ENCODE assay signal across 12 cellular contexts in genomic region chr19:4506449-4507149, GRCh38. TPM values are rescaled to one million over a fixed set of nuclear protein-coding genes. Genes with fewer than 3 reads are reported as not detected.
DNase-seq lines count a peak whose midpoint lies in the region; ATAC-seq and TF ChIP-seq lines count a peak whose summit lies in the region.
"Had no signal": no experiment of that assay in that cellular context is flagged by ENCODE, and none has a peak within 500 bp of the region (broad histone marks: within the 10 kb centered on the region; RNA-seq: fewer than 3 reads in every experiment).

No MANE protein-coding gene starts in this region.

- peak; percentile 48 for DNase-seq in MCF 10A (ENCODE audit: unreplicated experiment)
- DNase-seq in breast epithelium (ENCODE audit: low spot score in 2 of 2): no peak
- DNase-seq in RWPE1 (ENCODE audit: low spot score): peak; percentile 49
- DNase-seq in esophagus muscularis mucosa (ENCODE audit: extremely low spot score): no peak
- no peak for DNase-seq in progenitor cell of endocrine pancreas (ENCODE audit: low spot score, unreplicated experiment)
- DNase-seq in sciatic nerve (ENCODE audit: low spot score): no peak
- no peak for DNase-seq in occipital lobe (lab: John Stamatoyannopoulos, UW)
- DNase-seq: activated CD8-positive, alpha-beta memory T cell treated with anti-CD3 and anti-CD28 coated beads, Interleukin-2, amount 50 U/mL, for 4 hours; NCI-H1048; stimulated activated CD4-positive, alpha-beta T cell treated with anti-CD3 and anti-CD28 coated beads, Interleukin-4, amount 100 ng/mL, for 1 hour had no signal

- H3K4me3 ChIP-seq in breast epithelium (no peak overlapping the region), esophagus muscularis mucosa (no peak overlapping the region), subcutaneous abdominal adipose tissue (ENCODE audit: low read depth in 1 of 5, low read length in 5 of 5) (peak overlapping the region in 3 of 5 donors; percentile 25 to 48 (median 38))

- H3K27me3 ChIP-seq in breast epithelium (no peaks in the 10 kb centered on the region), esophagus muscularis mucosa (no peaks in the 10 kb centered on the region), subcutaneous abdominal adipose tissue (ENCODE audit: control insufficient read depth in 5 of 5, insufficient read depth in 4 of 5, low read length in 5 of 5) (no peaks in the 10 kb centered on the region)

- TF ChIP-seq POLR2A in breast epithelium (IDR thresholded peaks at IDR 0.05): no peak
- no peak for TF ChIP-seq POLR2A in esophagus muscularis mucosa (IDR thresholded peaks at IDR 0.05; ENCODE audit: low read depth)

- H3K4me1 ChIP-seq in breast epithelium (no peaks in the 10 kb centered on the region), esophagus muscularis mucosa (peaks cover 4 to 90% (median 44%) of the 10 kb centered on the region in 4 donors), subcutaneous abdominal adipose tissue (ENCODE audit: control insufficient read depth in 5 of 5, insufficient read depth in 5 of 5, low read length in 5 of 5) (peaks cover 9 to 75% (median 56%) of the 10 kb centered on the region in 5 donors)

- H3K36me3 Mint-ChIP-seq in MCF 10A (ENCODE audit: insufficient read depth, unreplicated experiment) (peaks cover 7% of the 10 kb centered on the region), progenitor cell of endocrine pancreas (ENCODE audit: insufficient read depth) (peaks cover 13% of the 10 kb centered on the region)

- H3K36me3 ChIP-seq in breast epithelium (no peaks in the 10 kb centered on the region), esophagus muscularis mucosa (peaks cover 23 to 81% (median 72%) of the 10 kb centered on the region in 4 donors), subcutaneous abdominal adipose tissue (ENCODE audit: control insufficient read depth in 5 of 5, insufficient read depth in 5 of 5, low read length in 5 of 5) (peaks cover 0 to 72% (median 60%) of the 10 kb centered on the region in 5 donors)

- H3K9ac ChIP-seq in subcutaneous abdominal adipose tissue (ENCODE audit: low read length in 5 of 5): peak overlapping the region in 2 of 5 donors; percentile 3 to 5

- no TSS peak for BruUV-seq in MCF 10A (replicated peaks; lab: Mats Ljungman, UMichigan)

- H3K9me3 Mint-ChIP-seq in MCF 10A (ENCODE audit: unreplicated experiment) (no peaks in the 10 kb centered on the region), progenitor cell of endocrine pancreas (ENCODE audit: low read depth) (no peaks in the 10 kb centered on the region)

- POLR2A ChIA-PET in MCF 10A (lab: Yijun Ruan, JAX) (interaction anchor here (0.6 to 0.8 kb wide), 2 partner anchors 73 to 465 kb away, joined by 3 to 4 read pairs; no protein-coding TSS in a partner anchor), RWPE1 (lab: Yijun Ruan, JAX; ENCODE audit: low non-redundant PET) (no interaction called here)

- 86% methylated on average over 9 of the region's 17 CpGs for WGBS in esophagus muscularis mucosa

- CTCF ChIA-PET in MCF 10A (lab: Yijun Ruan, JAX) (interaction anchor here (0.8 to 2.4 kb wide), 2 partner anchors 17 to 18 kb away, joined by 3 to 9 read pairs; no protein-coding TSS in a partner anchor), RWPE1 (lab: Yijun Ruan, JAX) (no interaction called here)

- H3K9me3 ChIP-seq in breast epithelium (no peaks in the 10 kb centered on the region), esophagus muscularis mucosa (no peaks in the 10 kb centered on the region), subcutaneous abdominal adipose tissue (ENCODE audit: control insufficient read depth in 5 of 5, low read length in 5 of 5) (peaks cover 0 to 3% (median 0%) of the 10 kb centered on the region in 5 donors)

- H3K27ac Mint-ChIP-seq in MCF 10A (ENCODE audit: low read depth, unreplicated experiment) (no peak overlapping the region), progenitor cell of endocrine pancreas (no peak overlapping the region)

- H3K27me3 Mint-ChIP-seq in MCF 10A (ENCODE audit: insufficient read depth, unreplicated experiment) (no peaks in the 10 kb centered on the region), progenitor cell of endocrine pancreas (no peaks in the 10 kb centered on the region)

- H3K4me3 Mint-ChIP-seq in MCF 10A (ENCODE audit: unreplicated experiment) (no peak overlapping the region), progenitor cell of endocrine pancreas (ENCODE audit: low read depth) (no peak overlapping the region)

- no peak for TF ChIP-seq EP300 in esophagus muscularis mucosa (IDR thresholded peaks at IDR 0.05)

- ATAC-seq in sciatic nerve: no peak

- H3K27ac ChIP-seq in breast epithelium (peak overlapping the region in 1 of 2 donors; percentile 7), RWPE1 (peak overlapping the region; percentile 37), esophagus muscularis mucosa (replicated peaks in 1 of 4) (peak overlapping the region; percentile 35 to 51 (median 46)), subcutaneous abdominal adipose tissue (ENCODE audit: low read depth, low read length) (peak overlapping the region; percentile 90)
- H3K27ac ChIP-seq: epithelial cell of prostate had no signal

- TF ChIP-seq CTCF in MCF 10A (IDR thresholded peaks at IDR 0.05; ENCODE audit: unreplicated experiment) (no peak), breast epithelium (IDR thresholded peaks at IDR 0.05) (no peak), RWPE1 (conservative IDR thresholded peaks at IDR 0.05; ENCODE audit: low read depth) (no peak), esophagus muscularis mucosa (IDR thresholded peaks at IDR 0.05) (no peak), progenitor cell of endocrine pancreas (IDR thresholded peaks at IDR 0.05; ENCODE audit: unreplicated experiment) (no peak)

- peaks cover 10% of the 10 kb centered on the region for H3K4me1 Mint-ChIP-seq in MCF 10A (ENCODE audit: insufficient read depth, unreplicated experiment)
- no peaks in the 10 kb centered on the region for H3K4me1 Mint-ChIP-seq in progenitor cell of endocrine pancreas (ENCODE audit: low read depth)

- intact Hi-C loops in MCF 10A (cut with micrococcal nuclease) (no loop called here), breast epithelium (cut with DNase I; ENCODE audit: low total_unique reads) (no loop called here), esophagus muscularis mucosa (cut with DNase I) (no loop called here), sciatic nerve (cut with DNase I) (no loop called here)

RNA-seq across cellular contexts. Expression of gene PLIN4, which starts 11.7 kb away (rescaled TPM):
- total RNA-seq in MCF 10A (2022) (1.4 and 1.8 TPM in 2 replicates), breast epithelium (100 to 1,000 TPM in 2 of 3 donors, 10 to 100 TPM in 1; 50.1 to 629 (median 213) TPM), esophagus muscularis mucosa (100 to 1,000 TPM in 2 of 4 donors, 10 to 100 TPM in 2; 45.7 to 134 (median 91.1) TPM), progenitor cell of endocrine pancreas (0.93 and 1.3 TPM in 2 replicates), sciatic nerve (58.1 TPM), occipital lobe (under 0.01 TPM)

RNA-seq across cellular contexts. Expression of gene PLIN5, which starts 28.4 kb away (rescaled TPM):
- total RNA-seq in MCF 10A (2022) (not detected in 2 replicates), breast epithelium (10 to 100 TPM; 10.4 to 26.2 (median 15.4) TPM), esophagus muscularis mucosa (10 to 100 TPM in 1 of 4 donors, 1 to 10 TPM in 3; 7.9 to 11.9 (median 9.1) TPM), progenitor cell of endocrine pancreas (5.7 and 8.1 TPM in 2 replicates), sciatic nerve (17.1 TPM), occipital lobe (2.0 TPM)

RNA-seq across cellular contexts. Expression of gene LRG1, which starts 33.2 kb away (rescaled TPM):
- total RNA-seq in MCF 10A (2022) (0.33 and 0.56 TPM in 2 replicates), breast epithelium (10 to 100 TPM in 1 of 3 donors, 1 to 10 TPM in 1, under 1 TPM in 1; 0.64 to 14.7 (median 5.7) TPM), esophagus muscularis mucosa (1 to 10 TPM in 2 of 4 donors, under 1 TPM in 2; 0.17 to 9.4 (median 0.79) TPM), progenitor cell of endocrine pancreas (0.34 and 0.51 TPM in 2 replicates), sciatic nerve (2.9 TPM), occipital lobe (not detected)

RNA-seq across cellular contexts. Expression of gene HDGFL2, which starts 34.5 kb away (rescaled TPM):
- total RNA-seq in MCF 10A (2022) (46.3 and 53.8 TPM in 2 replicates), breast epithelium (10 to 100 TPM; 33.0 to 34.1 (median 33.1) TPM), esophagus muscularis mucosa (10 to 100 TPM; 30.5 to 72.3 (median 45.5) TPM), progenitor cell of endocrine pancreas (92.6 and 94.2 TPM in 2 replicates), sciatic nerve (37.7 TPM), occipital lobe (32.8 TPM)

RNA-seq across cellular contexts. Expression of gene UBXN6, which starts 49.0 kb away (rescaled TPM):
- total RNA-seq in MCF 10A (2022): 94.8 and 110 TPM in 2 replicates
- total RNA-seq in breast epithelium: 100 to 1,000 TPM in 1 of 3 donors, 10 to 100 TPM in 2; 72.9 to 139 (median 91.1) TPM
- 100 to 1,000 TPM in 2 of 4 donors, 10 to 100 TPM in 2; 65.2 to 190 (median 98.8) TPM for total RNA-seq in esophagus muscularis mucosa
- total RNA-seq in progenitor cell of endocrine pancreas: 57.2 and 61.8 TPM in 2 replicates
- total RNA-seq in sciatic nerve: 107 TPM
- 54.7 TPM for total RNA-seq in occipital lobe

Comparison
In these comparisons a context has a peak if more than half of its experiments do, and no peak if none do; other contexts are left out.
1. DNase-seq: peak in MCF 10A (single experiment) and RWPE1 (single experiment); none in breast epithelium (0 of 2), esophagus muscularis mucosa (single experiment), progenitor cell of endocrine pancreas (single experiment), sciatic nerve (single experiment) and occipital lobe (single experiment).
2. RNA of gene PLIN4, which starts 11.7 kb away (total RNA-seq): 50.1 to 629 TPM in breast epithelium, 45.7 to 134 TPM in esophagus muscularis mucosa and 58.1 TPM in sciatic nerve (single experiment); 1.4 to 1.8 TPM in MCF 10A, 0.93 to 1.3 TPM in progenitor cell of endocrine pancreas and under 0.01 TPM in occipital lobe (single experiment); every median in the first group is over 10 times any median in the second.
3. H3K4me3 ChIP-seq: peak in subcutaneous abdominal adipose tissue (3 of 5); none in breast epithelium (0 of 3) and esophagus muscularis mucosa (0 of 4).